ENCODE assay signal across 32 cellular contexts in the genomic region with DNA sequence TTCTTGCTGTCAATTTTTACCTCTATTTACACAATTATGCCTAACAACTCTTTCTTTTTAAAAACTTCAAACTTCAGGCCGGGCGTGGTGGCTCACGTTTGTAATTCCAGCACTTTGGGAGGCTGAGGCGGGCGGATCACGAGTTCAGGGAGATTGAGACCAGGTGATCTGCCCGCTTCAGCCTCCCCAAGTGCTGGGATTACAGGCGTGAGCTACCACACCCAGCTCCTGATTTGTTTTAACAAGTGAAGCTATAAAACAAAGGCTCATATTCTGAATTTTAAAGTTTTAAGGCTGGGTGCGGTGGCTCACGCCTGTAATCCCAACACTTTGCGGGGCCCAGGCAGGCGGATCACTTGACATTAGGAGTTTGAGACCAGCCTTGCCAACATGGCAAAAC.
"Had no signal": no experiment of that assay in that cellular context is flagged by ENCODE, and none has a peak within 500 bp of the region (broad histone marks: within the 10 kb centered on the region; RNA-seq: fewer than 3 reads in every experiment).

No MANE protein-coding gene starts in this region.

- H3K27me3 ChIP-seq: cardiac muscle cell had no signal

- H3K27ac Mint-ChIP-seq: activated B cell treated with CpG ODN at 0.5 μM for 24 hours; activated CD4-positive, alpha-beta memory T cell treated with anti-CD3 and anti-CD28 coated beads for 36 hours; activated naive CD4-positive, alpha-beta T cell treated with anti-CD3 and anti-CD28 coated beads for 36 hours; activated naive CD8-positive, alpha-beta T cell; activated naive CD8-positive, alpha-beta T cell treated with anti-CD3 and anti-CD28 coated beads, Interleukin-2, amount 50 U/mL, for 24 hours; activated T-helper 1 cell treated with anti-CD3 and anti-CD28 coated beads, Interleukin-12 subunit alpha, Interleukin-12 subunit beta, Interleukin-2, Interleukin-4 antibody, amounts not matched to agents 30 ng/mL and 10 ng/mL and 1 ng/mL, durations not matched to agents 14 hours and 24 hours and 36 hours had no signal

- ATAC-seq: activated naive CD8-positive, alpha-beta T cell treated with anti-CD3 and anti-CD28 coated beads, Interleukin-2, amount 50 U/mL, for 24 hours; activated T-cell treated with anti-CD3 and anti-CD28 coated beads, Interleukin-2, amount 50 U/mL, for 4 hours had no signal

- H3K9me3 Mint-ChIP-seq: activated B cell treated with CpG ODN at 0.5 μM for 24 hours; activated CD4-positive, alpha-beta memory T cell treated with anti-CD3 and anti-CD28 coated beads for 36 hours; activated naive CD4-positive, alpha-beta T cell treated with anti-CD3 and anti-CD28 coated beads for 36 hours; activated naive CD8-positive, alpha-beta T cell treated with anti-CD3 and anti-CD28 coated beads, Interleukin-2, amount 50 U/mL, for 24 hours; activated T-cell treated with anti-CD3 and anti-CD28 coated beads, Interleukin-2, amount 50 U/mL, for 4 hours; activated T-helper 1 cell treated with anti-CD3 and anti-CD28 coated beads, Interleukin-12 subunit alpha, Interleukin-12 subunit beta, Interleukin-2, Interleukin-4 antibody, amounts not matched to agents 30 ng/mL and 10 ng/mL and 1 ng/mL, durations not matched to agents 14 hours and 24 hours and 36 hours; central memory CD8-positive, alpha-beta T cell had no signal

- H3K4me2 ChIP-seq: PC-9 had no signal

- H3K4me3 Mint-ChIP-seq: activated B cell treated with CpG ODN at 0.5 μM for 24 hours; activated CD4-positive, alpha-beta memory T cell treated with anti-CD3 and anti-CD28 coated beads for 36 hours; activated naive CD4-positive, alpha-beta T cell treated with anti-CD3 and anti-CD28 coated beads for 36 hours; activated naive CD8-positive, alpha-beta T cell; activated naive CD8-positive, alpha-beta T cell treated with anti-CD3 and anti-CD28 coated beads, Interleukin-2, amount 50 U/mL, for 24 hours; activated T-cell treated with anti-CD3 and anti-CD28 coated beads, Interleukin-2, amount 50 U/mL, for 4 hours; activated T-helper 1 cell treated with anti-CD3 and anti-CD28 coated beads, Interleukin-12 subunit alpha, Interleukin-12 subunit beta, Interleukin-2, Interleukin-4 antibody, amounts not matched to agents 30 ng/mL and 10 ng/mL and 1 ng/mL, durations not matched to agents 14 hours and 24 hours and 36 hours; central memory CD8-positive, alpha-beta T cell had no signal

- H3K4me3 ChIP-seq: cardiac muscle cell, PC-9 had no signal

- DNase-seq: activated B cell treated with CpG ODN at 0.5 μM for 24 hours; activated CD4-positive, alpha-beta memory T cell treated with anti-CD3 and anti-CD28 coated beads for 36 hours; activated CD4-positive, alpha-beta T cell treated with anti-CD3 and anti-CD28 coated beads for 4 hours; activated CD4-positive, alpha-beta T cell treated with anti-CD3 and anti-CD28 coated beads, Interleukin-2, amount 50 U/mL, for 1 hour; activated CD4-positive, CD25-positive, alpha-beta regulatory T cell treated with anti-CD3 and anti-CD28 coated beads, Interleukin-2, amount 50 U/mL, for 72 hours; activated CD8-positive, alpha-beta memory T cell treated with anti-CD3 and anti-CD28 coated beads, Interleukin-2, amount 50 U/mL, for 4 hours; activated gamma-delta T cell treated with Interleukin-2 at 50 U/mL for 16 hours; activated naive CD4-positive, alpha-beta T cell treated with anti-CD3 and anti-CD28 coated beads for 36 hours; activated naive CD8-positive, alpha-beta T cell treated with anti-CD3 and anti-CD28 coated beads, Interleukin-2, amount 50 U/mL, for 24 hours; activated T-cell treated with anti-CD3 and anti-CD28 coated beads for 4 hours; activated T-cell treated with anti-CD3 and anti-CD28 coated beads, Interleukin-2, amount 50 U/mL, for 4 hours; amniotic stem cell; aorta; KG1; NCI-H1105; NCI-H1417 treated with DMSO at 0.1 percent for 48 hours; NCI-H1930; NCI-H345; NCI-H526; NCI-H748 treated with DMSO at 0.1 percent for 48 hours; NK-92 treated with Interleukin-12 subunit alpha and Interleukin-12 subunit beta, amount 100 ng/mL, for 24 hours; PC-9; Right ventricle myocardium superior; SW 1271; T-helper 1 cell; T-helper 2 cell; T-helper 9 cell had no signal

- H3K27ac ChIP-seq: cardiac muscle cell, PC-9, VCaP had no signal

- H2AFZ ChIP-seq: PC-9 had no signal

- H3K36me3 ChIP-seq: cardiac muscle cell had no signal
